In genomic region chr11:75450826-75451783, GRCh38 we compare ENCODE assay signal across 8 cellular contexts.
A peak's percentile ranks its signal among the peaks of the same experiment; 100 is the strongest.
DNase-seq lines count a peak whose midpoint lies in the region; ATAC-seq lines count a peak whose summit lies in the region.

No MANE protein-coding gene starts in this region.

- ATAC-seq in HG02852 (IDR thresholded peaks at IDR 0.05; ENCODE audit: unreplicated experiment) (no peak), GM18907 (IDR thresholded peaks at IDR 0.05; ENCODE audit: unreplicated experiment) (no peak), GM18858 (IDR thresholded peaks at IDR 0.05; ENCODE audit: unreplicated experiment) (no peak)

- H3K9me3 ChIP-seq in iPS-20b (ENCODE audit: insufficient read depth, low read depth, low read length) = no peaks in the 10 kb centered on the region

- H3K27ac ChIP-seq in iPS-20b (ENCODE audit: low read length) = no peak overlapping the region

- H3K27me3 ChIP-seq in iPS-20b (ENCODE audit: insufficient read depth, low read length) = peaks cover 7% of the 10 kb centered on the region; the same call in 1 of the 2 replicates

- no peaks in the 10 kb centered on the region; the same call in 1 of the 2 replicates for H3K4me1 ChIP-seq in iPS-20b (ENCODE audit: insufficient read depth, low read length)

- no peaks in the 10 kb centered on the region for H3K36me3 ChIP-seq in iPS-20b (ENCODE audit: insufficient read depth, low read depth, low read length)

- no peak overlapping the region for H3K9ac ChIP-seq in iPS-20b (ENCODE audit: low read depth, low read length)

- peak in 4 of 6 experiments; percentile 3 to 14 (median 8) for DNase-seq in stimulated activated naive CD4-positive, alpha-beta T cell (lab: John Stamatoyannopoulos, UW)
- no peak for DNase-seq in stimulated activated naive CD4-positive, alpha-beta T cell treated with Interleukin-2 at 50 U/mL for 16 hours (lab: John Stamatoyannopoulos, UW)
- peak; percentile 84 for DNase-seq in activated CD8-positive, alpha-beta memory T cell treated with anti-CD3 and anti-CD28 coated beads, Interleukin-2, amount 50 U/mL, for 48 hours
- DNase-seq in C1 segment of cervical spinal cord (lab: John Stamatoyannopoulos, UW) = no peak

- peak overlapping the region; percentile 57; the same call in 1 of the 2 replicates for H3K4me3 ChIP-seq in iPS-20b (ENCODE audit: low read length)

Comparison
In these comparisons a context has a peak if more than half of its experiments do, and no peak if none do; other contexts are left out.
1. DNase-seq: peak in stimulated activated naive CD4-positive, alpha-beta T cell (4 of 6) and activated CD8-positive, alpha-beta memory T cell treated with anti-CD3 and anti-CD28 coated beads, Interleukin-2, amount 50 U/mL, for 48 hours (single experiment); none in stimulated activated naive CD4-positive, alpha-beta T cell treated with Interleukin-2 at 50 U/mL for 16 hours (single experiment) and C1 segment of cervical spinal cord (0 of 14).